ENCODE assay signal across 1 cellular context in genomic region chr15:41983621-41984571, GRCh38.
TF ChIP-seq lines count a peak whose summit lies in the region.

No MANE protein-coding gene starts in this region.

TF ChIP-seq in HepG2, 621 proteins besides CTCF, POLR2A, EP300 and RAD21:
- TF ChIP-seq KAT8 (CRISPR knock-in tag; IDR thresholded peaks at IDR 0.05) (no peak), ZNF44 (CRISPR knock-in tag; IDR thresholded peaks at IDR 0.05) (no peak), CBX2 (IDR thresholded peaks at IDR 0.05; ENCODE audit: low read depth, low read length) (no peak), CBX2 (CRISPR knock-in tag; IDR thresholded peaks at IDR 0.05; ENCODE audit: low read depth) (no peak), KDM5B (CRISPR knock-in tag; IDR thresholded peaks at IDR 0.05; ENCODE audit: borderline replicate concordance) (no peak), DR1 (CRISPR knock-in tag; IDR thresholded peaks at IDR 0.05) (no peak), MAFK (conservative IDR thresholded peaks at IDR 0.05 in 1 of 2, IDR thresholded peaks at IDR 0.05 in 1 of 2; ENCODE audit: low read length in 2 of 2) (no peak), ZNF446 (CRISPR knock-in tag; IDR thresholded peaks at IDR 0.05) (no peak), HMG20A (CRISPR knock-in tag; IDR thresholded peaks at IDR 0.05; ENCODE audit: borderline replicate concordance) (no peak), MYNN (CRISPR knock-in tag; IDR thresholded peaks at IDR 0.05; ENCODE audit: low read depth) (no peak), KLF16 (CRISPR knock-in tag; IDR thresholded peaks at IDR 0.05) (no peak)
- TF ChIP-seq, protein P1, sequence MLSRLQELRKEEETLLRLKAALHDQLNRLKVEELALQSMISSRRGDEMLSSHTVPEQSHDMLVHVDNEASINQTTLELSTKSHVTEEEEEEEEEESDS (CRISPR knock-in tag; IDR thresholded peaks at IDR 0.05; ENCODE audit: borderline replicate concordance) = no peak
TF ChIP-seq in HepG2: peak in this region for 0.
